In genomic region chr4:106746451-106746850, GRCh38 we compare ENCODE assay signal across 1 cellular context.
TF ChIP-seq lines count a peak whose summit lies in the region.

No MANE protein-coding gene starts in this region.

TF ChIP-seq in endothelial cell of umbilical vein, 7 proteins besides CTCF, POLR2A, EP300 and RAD21 (continued from another document):
- TF ChIP-seq FOS (IDR thresholded peaks at IDR 0.05; ENCODE audit: borderline replicate concordance, insufficient read depth, low read length) = peak; percentile 66
